Comparison of ENCODE assay signal across 8 cellular contexts in genomic region chr1:235160965-235161684, GRCh38. TPM values are rescaled to one million over a fixed set of nuclear protein-coding genes. Genes with fewer than 3 reads are reported as not detected.
A peak's percentile ranks its signal among the peaks of the same experiment; 100 is the strongest.
DNase-seq lines count a peak whose midpoint lies in the region; ATAC-seq and TF ChIP-seq lines count a peak whose summit lies in the region.

Gene RBM34 (minus strand): TSS chr1:235161250. CDS start chr1:235161226, 24 bp downstream.

- no peaks in the 10 kb centered on the region for H3K9me2 ChIP-seq in OCI-LY1 (ENCODE audit: low read depth, low read length)

- peak; percentile 91 for ATAC-seq in GM21515 (IDR thresholded peaks at IDR 0.05; ENCODE audit: unreplicated experiment)

- H2AFZ ChIP-seq in OCI-LY1 (ENCODE audit: low read length) = peak within 1 kb of the TSS; percentile 66; the same call in 1 of the 2 replicates

- H3K79me2 ChIP-seq in OCI-LY1 (ENCODE audit: insufficient read depth, low read length) = peaks cover 9% of the 10 kb centered on the region

- no peaks in the 10 kb centered on the region for H3K27me3 ChIP-seq in OCI-LY1 (ENCODE audit: insufficient read depth, low read length)

- DNase-seq in DMS 273 (lab: John Stamatoyannopoulos, UW; ENCODE audit: unreplicated experiment) = peak; percentile 96
- peak; percentile 90 for DNase-seq in HuH-7 (ENCODE audit: low spot score)
- DNase-seq in activated CD8-positive, alpha-beta memory T cell treated with anti-CD3 and anti-CD28 coated beads, Interleukin-2, amount 50 U/mL, for 4 hours = peak; percentile 93
- DNase-seq in endothelial cell (ENCODE audit: low spot score) = peak; percentile 93
- DNase-seq in mesothelial cell of epicardium (ENCODE audit: low spot score in 2 of 2, unreplicated experiment in 2 of 2) = peak; percentile 87 to 95
- DNase-seq in stimulated activated CD8-positive, alpha-beta memory T cell treated with anti-CD3 and anti-CD28 coated beads, Interleukin-15, amount 100 ng/mL, for 4 hours (ENCODE audit: low read depth in 2 of 2) = peak; percentile 83 to 84

- H4K20me1 ChIP-seq in OCI-LY1 (ENCODE audit: insufficient read depth, low read length) = no peaks in the 10 kb centered on the region

- peak within 1 kb of the TSS; percentile 85 for H3K4me2 ChIP-seq in OCI-LY1 (ENCODE audit: low read length)

- TF ChIP-seq CTCF in OCI-LY1 (IDR thresholded peaks at IDR 0.05; ENCODE audit: low read length) (no peak), endothelial cell (IDR thresholded peaks at IDR 0.05; ENCODE audit: unreplicated experiment) (no peak), mesothelial cell of epicardium (IDR thresholded peaks at IDR 0.05; ENCODE audit: unreplicated experiment) (no peak)

- H3K27ac ChIP-seq in OCI-LY1 (ENCODE audit: low read depth, low read length, poor library complexity, severe bottlenecking) = peak within 1 kb of the TSS; percentile 68

- peak within 1 kb of the TSS; percentile 93 for H3K9ac ChIP-seq in OCI-LY1 (ENCODE audit: low read length)

- H3K36me3 Mint-ChIP-seq in endothelial cell (ENCODE audit: low read depth, unreplicated experiment) = no peaks in the 10 kb centered on the region
- peaks cover 2% of the 10 kb centered on the region for H3K36me3 Mint-ChIP-seq in mesothelial cell of epicardium

- H3K9me3 Mint-ChIP-seq in endothelial cell (ENCODE audit: unreplicated experiment) (no peaks in the 10 kb centered on the region), mesothelial cell of epicardium (no peaks in the 10 kb centered on the region)

- peak within 1 kb of the TSS; percentile 94 for H3K4me3 ChIP-seq in OCI-LY1 (ENCODE audit: low read depth, low read length, poor library complexity, severe bottlenecking)

- H3K36me3 ChIP-seq in OCI-LY1 (ENCODE audit: insufficient read depth, low read length) = peaks cover 41% of the 10 kb centered on the region

- peaks cover 14% of the 10 kb centered on the region for H3K4me1 Mint-ChIP-seq in endothelial cell (ENCODE audit: unreplicated experiment)
- peaks cover 13% of the 10 kb centered on the region for H3K4me1 Mint-ChIP-seq in mesothelial cell of epicardium

- H3K4me1 ChIP-seq in OCI-LY1 (ENCODE audit: insufficient read depth, low read length, severe bottlenecking) = peaks cover 29% of the 10 kb centered on the region

- H3K9me3 ChIP-seq in OCI-LY1 (ENCODE audit: low read length) = no peaks in the 10 kb centered on the region

- H3K4me3 Mint-ChIP-seq in endothelial cell (ENCODE audit: unreplicated experiment) (peak within 1 kb of the TSS; percentile 99), mesothelial cell of epicardium (peak within 1 kb of the TSS; percentile 93)

- H3F3A ChIP-seq in OCI-LY1 (ENCODE audit: insufficient read depth, low read length) = no peaks in the 10 kb centered on the region

- H3K27ac Mint-ChIP-seq in endothelial cell (ENCODE audit: unreplicated experiment) (peak within 1 kb of the TSS; percentile 97), mesothelial cell of epicardium (peak within 1 kb of the TSS; percentile 95)

- H3K27me3 Mint-ChIP-seq in endothelial cell (ENCODE audit: unreplicated experiment) (peaks cover 7% of the 10 kb centered on the region), mesothelial cell of epicardium (ENCODE audit: low read depth) (no peaks in the 10 kb centered on the region)

RNA-seq across cellular contexts. Expression of gene RBM34, which starts in this region (rescaled TPM):
- 52.2 TPM for total RNA-seq in endothelial cell (ENCODE audit: unreplicated experiment)
- 62.6 to 72.1 TPM (median 70.8 TPM) in 3 replicates for total RNA-seq in mesothelial cell of epicardium

Comparison
In these comparisons a context has a peak if more than half of its experiments do, and no peak if none do; other contexts are left out.
1. Peak in every context shown above with its lines: DNase-seq, ATAC-seq, H3K4me3 ChIP-seq and H3K27ac ChIP-seq.